In the genomic region with DNA sequence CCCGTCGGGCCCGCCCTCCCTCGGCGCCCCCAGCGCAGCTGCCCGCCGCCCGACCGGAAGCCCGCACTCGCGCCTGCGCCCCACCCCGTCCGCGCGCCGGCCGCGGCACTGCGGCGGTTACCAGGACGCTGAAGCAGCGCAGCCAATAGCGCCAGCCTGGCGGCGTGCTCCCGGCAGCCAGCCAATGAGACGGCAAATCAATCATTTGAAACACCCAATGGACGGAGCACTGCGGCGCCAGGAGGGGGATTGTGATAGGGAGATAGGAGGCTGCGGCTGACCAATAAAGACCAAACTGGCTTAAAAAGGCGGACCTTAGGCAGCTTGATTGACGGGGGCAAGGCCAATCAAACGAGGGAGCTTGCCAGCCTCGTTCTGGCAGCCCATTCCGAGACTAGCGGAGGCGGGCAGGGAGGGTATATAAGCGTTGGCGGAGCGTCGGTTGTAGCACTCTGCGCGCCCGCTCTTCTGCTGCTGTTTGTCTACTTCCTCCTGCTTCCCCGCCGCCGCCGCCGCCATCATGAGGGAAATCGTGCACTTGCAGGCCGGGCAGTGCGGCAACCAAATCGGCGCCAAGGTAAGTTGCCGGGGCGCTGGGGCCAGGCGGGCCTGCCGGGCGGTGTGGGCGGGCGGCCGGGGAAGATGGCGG, we compare ENCODE assay signal across 8 cellular contexts. TPM values are rescaled to one million over a fixed set of nuclear protein-coding genes. Genes with fewer than 3 reads are reported as not detected.
DNase-seq lines count a peak whose midpoint lies in the region; ATAC-seq and TF ChIP-seq lines count a peak whose summit lies in the region.

TUBB4B (plus strand) TSS at position 447 of the 649 bp plus-strand sequence; CDS start at position 521, 74 bp downstream.

- peak within 1 kb of the TSS; percentile 47 for H2AFZ ChIP-seq in GM23338

- H3K9me3 Mint-ChIP-seq in GM23338 = no peaks in the 10 kb centered on the region
- no peaks in the 10 kb centered on the region for H3K9me3 Mint-ChIP-seq in naive B cell
- no peaks in the 10 kb centered on the region for H3K9me3 Mint-ChIP-seq in stimulated activated memory B cell treated with anti-CD40 and anti-IgM and Interleukin-4, amounts not matched to agents 10 μg/mL and 1 μg/mL and 100 μg/mL, for 72 hours

- H3K27ac ChIP-seq in DOHH2 (ENCODE audit: low read depth, low read length) (peak within 1 kb of the TSS; percentile 85), GM23338 (ENCODE audit: low read depth) (peak within 1 kb of the TSS; percentile 66; the same call in 1 of the 2 replicates)

- peaks cover 29% of the 10 kb centered on the region for H3K36me3 ChIP-seq in DOHH2 (ENCODE audit: control insufficient read depth, low read length)
- no peaks in the 10 kb centered on the region for H3K36me3 ChIP-seq in GM23338 (ENCODE audit: insufficient read depth)

- no peaks in the 10 kb centered on the region for H3K9me3 ChIP-seq in DOHH2 (ENCODE audit: control insufficient read depth, insufficient read depth, low read length)

- H3K4me3 Mint-ChIP-seq in GM23338 = peak within 1 kb of the TSS; percentile 86
- H3K4me3 Mint-ChIP-seq in naive B cell = peak within 1 kb of the TSS; percentile 88 to 96 (median 94)
- H3K4me3 Mint-ChIP-seq in stimulated activated memory B cell treated with anti-CD40 and anti-IgM and Interleukin-4, amounts not matched to agents 10 μg/mL and 1 μg/mL and 100 μg/mL, for 72 hours = peak within 1 kb of the TSS; percentile 86

- H4K20me1 ChIP-seq in DOHH2 (ENCODE audit: control insufficient read depth, insufficient read depth, low read depth, low read length) (peaks cover 21% of the 10 kb centered on the region), GM23338 (replicated peaks; ENCODE audit: insufficient read depth) (peaks cover 16% of the 10 kb centered on the region)

- H3K4me2 ChIP-seq in DOHH2 (ENCODE audit: low read length) (peak within 1 kb of the TSS; percentile 82), GM23338 (peak within 1 kb of the TSS; percentile 99)

- H3K9me2 ChIP-seq in DOHH2 (replicated peaks; ENCODE audit: control insufficient read depth, low read length) = no peaks in the 10 kb centered on the region
- no peaks in the 10 kb centered on the region for H3K9me2 ChIP-seq in GM23338 (ENCODE audit: insufficient read depth)

- peaks cover 39% of the 10 kb centered on the region for H3K4me1 Mint-ChIP-seq in GM23338
- H3K4me1 Mint-ChIP-seq in naive B cell = peaks cover 18 to 29% (median 28%) of the 10 kb centered on the region in 3 donors
- peaks cover 61% of the 10 kb centered on the region for H3K4me1 Mint-ChIP-seq in stimulated activated memory B cell treated with anti-CD40 and anti-IgM and Interleukin-4, amounts not matched to agents 10 μg/mL and 1 μg/mL and 100 μg/mL, for 72 hours

- TF ChIP-seq CTCF in DOHH2 (IDR thresholded peaks at IDR 0.05; ENCODE audit: low read depth, low read length, poor library complexity, severe bottlenecking) (no peak), GM23338 (conservative IDR thresholded peaks at IDR 0.05; ENCODE audit: low read depth in 2 of 2) (no peak)

- H3K4me1 ChIP-seq in DOHH2 (ENCODE audit: control insufficient read depth, low read length) = peaks cover 60% of the 10 kb centered on the region
- H3K4me1 ChIP-seq in GM23338 (ENCODE audit: insufficient read depth) = peaks cover 27% of the 10 kb centered on the region; the same call in 1 of the 2 replicates

- peaks cover 9% of the 10 kb centered on the region for H3F3A ChIP-seq in DOHH2 (ENCODE audit: control insufficient read depth, insufficient read depth)
- H3F3A ChIP-seq in GM23338 (replicated peaks; ENCODE audit: low read depth) = 0 out of 2 replicates have a peak, but pooled peaks cover 29% of the 10 kb centered on the region

- ATAC-seq in GM23338 (peak; percentile 68), naive B cell (ENCODE audit: low read depth in 2 of 2) (peak; percentile 75 to 78)
- ATAC-seq in stimulated activated memory B cell treated with anti-CD40 and anti-IgM and Interleukin-4, amounts not matched to agents 10 μg/mL and 1 μg/mL and 100 μg/mL, for 72 hours = peak; percentile 89

- H3K4me3 ChIP-seq in DOHH2 (ENCODE audit: low read length) (peak within 1 kb of the TSS; percentile 84), GM23338 (peak within 1 kb of the TSS; percentile 89)

- H3K27me3 Mint-ChIP-seq in GM23338 (ENCODE audit: insufficient read depth, low read depth, poor library complexity) = peaks cover 28% of the 10 kb centered on the region
- H3K27me3 Mint-ChIP-seq in naive B cell = no peaks in the 10 kb centered on the region
- H3K27me3 Mint-ChIP-seq in stimulated activated memory B cell treated with anti-CD40 and anti-IgM and Interleukin-4, amounts not matched to agents 10 μg/mL and 1 μg/mL and 100 μg/mL, for 72 hours = no peaks in the 10 kb centered on the region

- H3K27me3 ChIP-seq in DOHH2 (ENCODE audit: control insufficient read depth, low read length) = no peaks in the 10 kb centered on the region
- H3K27me3 ChIP-seq in GM23338 (ENCODE audit: insufficient read depth) = no peaks in the 10 kb centered on the region

- peak within 1 kb of the TSS; percentile 89 for H3K27ac Mint-ChIP-seq in GM23338
- H3K27ac Mint-ChIP-seq in naive B cell = peak within 1 kb of the TSS; percentile 90 to 99 (median 94)
- H3K27ac Mint-ChIP-seq in stimulated activated memory B cell treated with anti-CD40 and anti-IgM and Interleukin-4, amounts not matched to agents 10 μg/mL and 1 μg/mL and 100 μg/mL, for 72 hours = peak within 1 kb of the TSS; percentile 69

- peak; percentile 99 for DNase-seq in GM23338 (ENCODE audit: low spot score)
- peak; percentile 100 for DNase-seq in LHCN-M2 (ENCODE audit: low read depth)
- DNase-seq in RPMI8226 = peak; percentile 100
- peak; percentile 90 to 96 for DNase-seq in activated T-helper 1 cell treated with anti-CD3 and anti-CD28 coated beads, Interleukin-2, amount 50 U/mL, for 16 hours (ENCODE audit: low read depth in 1 of 2, low spot score in 1 of 2)
- peak; percentile 100 for DNase-seq in fibroblast of gingiva (ENCODE audit: low read depth)
- DNase-seq in naive B cell = peak; percentile 98

- peaks cover 52% of the 10 kb centered on the region for H3K79me2 ChIP-seq in DOHH2 (ENCODE audit: control insufficient read depth, low read length)
- peaks cover 29% of the 10 kb centered on the region for H3K79me2 ChIP-seq in GM23338 (replicated peaks; ENCODE audit: insufficient read depth)

- H3K36me3 Mint-ChIP-seq in GM23338 (ENCODE audit: low read depth) (peaks cover 31% of the 10 kb centered on the region), naive B cell (peaks cover 0 to 6% of the 10 kb centered on the region in 2 donors)
- H3K36me3 Mint-ChIP-seq in stimulated activated memory B cell treated with anti-CD40 and anti-IgM and Interleukin-4, amounts not matched to agents 10 μg/mL and 1 μg/mL and 100 μg/mL, for 72 hours = peaks cover 16% of the 10 kb centered on the region

TF ChIP-seq in GM23338, 12 proteins besides CTCF, POLR2A, EP300 and RAD21 (continues in another document):
- peak; percentile 100 for TF ChIP-seq POLR2AphosphoS5 (IDR thresholded peaks at IDR 0.05; ENCODE audit: low read depth)
- no peak for TF ChIP-seq STAT1 (IDR thresholded peaks at IDR 0.05; ENCODE audit: unreplicated experiment)
- no peak for TF ChIP-seq ZNF331 (CRISPR knock-in tag; IDR thresholded peaks at IDR 0.05; ENCODE audit: low read depth)
- TF ChIP-seq EZH2 (IDR thresholded peaks at IDR 0.05; ENCODE audit: low read depth, unreplicated experiment) = no peak
- no peak for TF ChIP-seq REST (IDR thresholded peaks at IDR 0.05; ENCODE audit: unreplicated experiment)
- TF ChIP-seq NANOG (IDR thresholded peaks at IDR 0.05; ENCODE audit: borderline replicate concordance) = no peak
- TF ChIP-seq, protein P1, sequence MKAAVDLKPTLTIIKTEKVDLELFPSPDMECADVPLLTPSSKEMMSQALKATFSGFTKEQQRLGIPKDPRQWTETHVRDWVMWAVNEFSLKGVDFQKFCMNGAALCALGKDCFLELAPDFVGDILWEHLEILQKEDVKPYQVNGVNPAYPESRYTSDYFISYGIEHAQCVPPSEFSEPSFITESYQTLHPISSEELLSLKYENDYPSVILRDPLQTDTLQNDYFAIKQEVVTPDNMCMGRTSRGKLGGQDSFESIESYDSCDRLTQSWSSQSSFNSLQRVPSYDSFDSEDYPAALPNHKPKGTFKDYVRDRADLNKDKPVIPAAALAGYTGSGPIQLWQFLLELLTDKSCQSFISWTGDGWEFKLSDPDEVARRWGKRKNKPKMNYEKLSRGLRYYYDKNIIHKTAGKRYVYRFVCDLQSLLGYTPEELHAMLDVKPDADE (IDR thresholded peaks at IDR 0.05) = peak; percentile 44; the same call in 1 of the 2 replicates
- no peak for TF ChIP-seq JUNB (IDR thresholded peaks at IDR 0.05; ENCODE audit: unreplicated experiment)
- peak; percentile 9; the same call in 1 of the 2 replicates for TF ChIP-seq CREB1 (CRISPR knock-in tag; IDR thresholded peaks at IDR 0.05; ENCODE audit: low read depth)
- TF ChIP-seq ZNF114 (CRISPR knock-in tag; IDR thresholded peaks at IDR 0.05) = no peak

RNA-seq across cellular contexts. Expression of gene TUBB4B, which starts in this region (rescaled TPM):
- 334 and 374 TPM in 2 replicates for total RNA-seq in GM23338 (2014; rRNA removed; shearing (Covaris generic))
- polyA plus RNA-seq in GM23338 (2016; fragmentation: Nextera tagmentation; extraction: Ambion mirVana) (389 and 408 TPM in 2 replicates), naive B cell (ENCODE audit: low read depth in 6 of 6) (10 to 100 TPM; 22.7 to 53.2 (median 40.2) TPM)
- total RNA-seq in LHCN-M2 (2014; rRNA removed) = 517 and 586 TPM in 2 replicates
- 818 TPM for polyA plus RNA-seq in LHCN-M2 (2012)

Comparison
In these comparisons a context has a peak if more than half of its experiments do, and no peak if none do; other contexts are left out.
1. Peak in every context shown above with its lines: DNase-seq, ATAC-seq, H3K4me3 ChIP-seq and H3K27ac ChIP-seq.